In genomic region chr20:37468886-37469285, GRCh38 we compare ENCODE assay signal across 27 cellular contexts. TPM values are rescaled to one million over a fixed set of nuclear protein-coding genes. Genes with fewer than 3 reads are reported as not detected.
"Had no signal": no experiment of that assay in that cellular context is flagged by ENCODE, and none has a peak within 500 bp of the region (broad histone marks: within the 10 kb centered on the region; RNA-seq: fewer than 3 reads in every experiment).

No MANE protein-coding gene starts in this region.

- H2AFZ ChIP-seq: parathyroid adenoma had no signal

- H3K27ac Mint-ChIP-seq: effector memory CD8-positive, alpha-beta T cell; memory B cell; progenitor cell of endocrine pancreas; stimulated activated effector memory CD8-positive, alpha-beta T cell treated with anti-CD3 and anti-CD28 coated beads, Interleukin-12 subunit alpha, Interleukin-12 subunit beta, amount 100 ng/mL, for 72 hours had no signal

- H3K4me3 ChIP-seq: gastrocnemius medialis, lung, smooth muscle cell, stomach, thyroid gland, vagina had no signal

- DNase-seq: cortex of kidney; effector memory CD8-positive, alpha-beta T cell; foreskin fibroblast; gastrocnemius medialis; natural killer cell; stimulated activated CD4-positive, alpha-beta T cell treated with anti-CD3 and anti-CD28 coated beads, Interleukin-12 subunit alpha, Interleukin-12 subunit beta, amount 100 ng/mL, for 4 hours; stimulated activated CD4-positive, alpha-beta T cell treated with anti-CD3 and anti-CD28 coated beads, Interleukin-2, amount 100 ng/mL, for 24 hours; stimulated activated CD4-positive, alpha-beta T cell treated with anti-CD3 and anti-CD28 coated beads, Interleukin-4, amount 100 ng/mL, for 24 hours; stimulated activated naive CD4-positive, alpha-beta T cell treated with Interleukin-2 at 50 U/mL for 16 hours; stomach; thyroid gland; trophoblast cell had no signal

- H3K36me3 Mint-ChIP-seq: natural killer cell; stimulated activated effector memory CD8-positive, alpha-beta T cell treated with anti-CD3 and anti-CD28 coated beads, Interleukin-12 subunit alpha, Interleukin-12 subunit beta, amount 100 ng/mL, for 72 hours had no signal

- H3K9me3 ChIP-seq: gastrocnemius medialis, neutrophil, stomach, thyroid gland, vagina had no signal

- ATAC-seq: effector memory CD8-positive, alpha-beta T cell; esophagus mucosa; gastrocnemius medialis; left lobe of liver; natural killer cell; sciatic nerve; stimulated activated effector memory CD8-positive, alpha-beta T cell treated with anti-CD3 and anti-CD28 coated beads, Interleukin-12 subunit alpha, Interleukin-12 subunit beta, amount 100 ng/mL, for 72 hours had no signal

- H3K79me2 ChIP-seq: parathyroid adenoma had no signal

- H3K4me1 ChIP-seq: gastrocnemius medialis, parathyroid adenoma, stomach, thyroid gland, vagina had no signal

- H3K27ac ChIP-seq: epithelial cell of prostate, gastrocnemius medialis, neutrophil, parathyroid adenoma, stomach, thyroid gland, vagina had no signal

- H3K4me2 ChIP-seq: smooth muscle cell had no signal

- FAIRE-seq: keratinocyte had no signal

- H3K9me3 Mint-ChIP-seq: effector memory CD8-positive, alpha-beta T cell; memory B cell; natural killer cell; stimulated activated effector memory CD8-positive, alpha-beta T cell treated with anti-CD3 and anti-CD28 coated beads, Interleukin-12 subunit alpha, Interleukin-12 subunit beta, amount 100 ng/mL, for 72 hours had no signal

- H3K36me3 ChIP-seq: gastrocnemius medialis, neutrophil, stomach, thyroid gland, vagina had no signal

- H3K27me3 ChIP-seq: gastrocnemius medialis, thyroid gland, vagina had no signal

- H3K4me3 Mint-ChIP-seq: effector memory CD8-positive, alpha-beta T cell; memory B cell; natural killer cell; stimulated activated effector memory CD8-positive, alpha-beta T cell treated with anti-CD3 and anti-CD28 coated beads, Interleukin-12 subunit alpha, Interleukin-12 subunit beta, amount 100 ng/mL, for 72 hours had no signal

- H3K9ac ChIP-seq: parathyroid adenoma had no signal

RNA-seq across cellular contexts. Expression of gene NNAT, which starts 52.2 kb away (rescaled TPM):
- total RNA-seq: liver, mononuclear cell, natural killer cell, smooth muscle cell had no signal
